13 cellular contexts compared by ENCODE assay signal in genomic region chr1:40664167-40664537, GRCh38. TPM values are rescaled to one million over a fixed set of nuclear protein-coding genes. Genes with fewer than 3 reads are reported as not detected.
A peak's percentile ranks its signal among the peaks of the same experiment; 100 is the strongest.
DNase-seq lines count a peak whose midpoint lies in the region; ATAC-seq, FAIRE-seq and TF ChIP-seq lines count a peak whose summit lies in the region.
"Had no signal": no experiment of that assay in that cellular context is flagged by ENCODE, and none has a peak within 500 bp of the region (broad histone marks: within the 10 kb centered on the region; RNA-seq: fewer than 3 reads in every experiment).

No MANE protein-coding gene starts in this region.

- peaks cover 0 to 2% of the 10 kb centered on the region in 2 donors for H3K4me1 ChIP-seq in small intestine (ENCODE audit: control insufficient read depth in 2 of 2, insufficient read depth in 1 of 2, low read depth in 1 of 2, low read length in 1 of 2)

- intact Hi-C loops in activated T-helper 1 cell treated with anti-CD3 and anti-CD28 coated beads, Interleukin-12 subunit alpha, Interleukin-12 subunit beta, Interleukin-2, Interleukin-4 antibody, amounts not matched to agents 30 ng/mL and 10 ng/mL and 1 ng/mL, durations not matched to agents 14 hours and 24 hours and 36 hours (cut with micrococcal nuclease): loop anchor here (2.0 kb wide), 1 partner anchor 131 kb away; no protein-coding TSS in a partner anchor

- H3K27me3 ChIP-seq in small intestine (ENCODE audit: control insufficient read depth in 2 of 2, insufficient read depth in 2 of 2, low read length in 2 of 2): no peaks in the 10 kb centered on the region

- no peaks in the 10 kb centered on the region for H3K36me3 Mint-ChIP-seq in activated T-helper 1 cell treated with anti-CD3 and anti-CD28 coated beads, Interleukin-12 subunit alpha, Interleukin-12 subunit beta, Interleukin-2, Interleukin-4 antibody, amounts not matched to agents 30 ng/mL and 10 ng/mL and 1 ng/mL, durations not matched to agents 14 hours and 24 hours and 36 hours (ENCODE audit: low read depth)
- no peaks in the 10 kb centered on the region for H3K36me3 Mint-ChIP-seq in nephron (ENCODE audit: low read depth)

- FAIRE-seq in small intestine (lab: Jason Lieb, UNC): no peak

- no peaks in the 10 kb centered on the region for H3K9me3 ChIP-seq in small intestine (ENCODE audit: control insufficient read depth, low read depth)

- no peak for TF ChIP-seq CTCF in nephron (IDR thresholded peaks at IDR 0.05; ENCODE audit: unreplicated experiment in 3 of 3)

- peak overlapping the region; percentile 82 for H3K4me3 Mint-ChIP-seq in activated T-helper 1 cell treated with anti-CD3 and anti-CD28 coated beads, Interleukin-12 subunit alpha, Interleukin-12 subunit beta, Interleukin-2, Interleukin-4 antibody, amounts not matched to agents 30 ng/mL and 10 ng/mL and 1 ng/mL, durations not matched to agents 14 hours and 24 hours and 36 hours
- peak overlapping the region; percentile 88 to 91 (median 89) for H3K4me3 Mint-ChIP-seq in nephron

- H3K27ac ChIP-seq in small intestine (ENCODE audit: low read depth in 1 of 2, low read length in 1 of 2): no peak overlapping the region

- whole genome bisulfite sequencing in small intestine, 3 donors: 57 to 97% (median 75%) methylated on average over 1 of the region's 1 CpG

- H3K27me3 Mint-ChIP-seq in activated T-helper 1 cell treated with anti-CD3 and anti-CD28 coated beads, Interleukin-12 subunit alpha, Interleukin-12 subunit beta, Interleukin-2, Interleukin-4 antibody, amounts not matched to agents 30 ng/mL and 10 ng/mL and 1 ng/mL, durations not matched to agents 14 hours and 24 hours and 36 hours (ENCODE audit: insufficient read depth): no peaks in the 10 kb centered on the region
- H3K27me3 Mint-ChIP-seq in nephron (ENCODE audit: low read depth): peaks cover 24% of the 10 kb centered on the region

- H3K4me1 Mint-ChIP-seq in activated T-helper 1 cell treated with anti-CD3 and anti-CD28 coated beads, Interleukin-12 subunit alpha, Interleukin-12 subunit beta, Interleukin-2, Interleukin-4 antibody, amounts not matched to agents 30 ng/mL and 10 ng/mL and 1 ng/mL, durations not matched to agents 14 hours and 24 hours and 36 hours (ENCODE audit: low read depth): peaks cover 27% of the 10 kb centered on the region
- H3K4me1 Mint-ChIP-seq in nephron: peaks cover 13% of the 10 kb centered on the region

- DNase-seq in NCI-H82 (lab: John Stamatoyannopoulos, UW) (peak; percentile 46), NCI-H82 treated with DMSO at 0.1 percent for 48 hours (lab: John Stamatoyannopoulos, UW; ENCODE audit: unreplicated experiment) (no peak), NAMALWA (ENCODE audit: low spot score) (peak; percentile 49), small intestine (no peak), anterior cingulate cortex (lab: John Stamatoyannopoulos, UW) (no peak)
- DNase-seq in activated T-helper 1 cell treated with anti-CD3 and anti-CD28 coated beads, Interleukin-12 subunit alpha, Interleukin-12 subunit beta, Interleukin-2, Interleukin-4 antibody, amounts not matched to agents 30 ng/mL and 10 ng/mL and 1 ng/mL, durations not matched to agents 14 hours and 24 hours and 36 hours (ENCODE audit: low spot score): no peak
- DNase-seq: ACHN; central memory CD4-positive, alpha-beta T cell; GDM1; islet precursor cell; SW 1271 had no signal

- no peak overlapping the region for H3K4me3 ChIP-seq in small intestine (ENCODE audit: low read depth in 1 of 2, low read length in 2 of 2)

- no peaks in the 10 kb centered on the region for H3K36me3 ChIP-seq in small intestine (ENCODE audit: control insufficient read depth in 2 of 2, insufficient read depth in 2 of 2, low read length in 2 of 2)

- H3K27ac Mint-ChIP-seq in activated T-helper 1 cell treated with anti-CD3 and anti-CD28 coated beads, Interleukin-12 subunit alpha, Interleukin-12 subunit beta, Interleukin-2, Interleukin-4 antibody, amounts not matched to agents 30 ng/mL and 10 ng/mL and 1 ng/mL, durations not matched to agents 14 hours and 24 hours and 36 hours: no peak overlapping the region
- no peak overlapping the region for H3K27ac Mint-ChIP-seq in nephron

- no peaks in the 10 kb centered on the region for H3K9me3 Mint-ChIP-seq in activated T-helper 1 cell treated with anti-CD3 and anti-CD28 coated beads, Interleukin-12 subunit alpha, Interleukin-12 subunit beta, Interleukin-2, Interleukin-4 antibody, amounts not matched to agents 30 ng/mL and 10 ng/mL and 1 ng/mL, durations not matched to agents 14 hours and 24 hours and 36 hours
- no peaks in the 10 kb centered on the region for H3K9me3 Mint-ChIP-seq in nephron

- no peak for ATAC-seq in HG02970 (IDR thresholded peaks at IDR 0.05; ENCODE audit: low FRiP score, unreplicated experiment)

RNA-seq across cellular contexts. Expression of gene RIMS3, which starts 1.3 kb away (rescaled TPM):
- 1.5 and 1.9 TPM in 2 replicates for total RNA-seq in activated T-helper 1 cell treated with anti-CD3 and anti-CD28 coated beads, Interleukin-12 subunit alpha, Interleukin-12 subunit beta, Interleukin-2, Interleukin-4 antibody, amounts not matched to agents 30 ng/mL and 10 ng/mL and 1 ng/mL, durations not matched to agents 14 hours and 24 hours and 36 hours
- 1 to 10 TPM in 1 of 3 donors, under 1 TPM in 1, not detected in 1; under 0.01 to 3.4 TPM for polyA plus RNA-seq in small intestine

RNA-seq across cellular contexts. Expression of gene NFYC, which starts 27.4 kb away (rescaled TPM):
- total RNA-seq in activated T-helper 1 cell treated with anti-CD3 and anti-CD28 coated beads, Interleukin-12 subunit alpha, Interleukin-12 subunit beta, Interleukin-2, Interleukin-4 antibody, amounts not matched to agents 30 ng/mL and 10 ng/mL and 1 ng/mL, durations not matched to agents 14 hours and 24 hours and 36 hours: 79.0 and 85.1 TPM in 2 replicates
- 10 to 100 TPM; 35.7 to 49.2 (median 35.9) TPM for polyA plus RNA-seq in small intestine

Comparison
In these comparisons a context has a peak if more than half of its experiments do, and no peak if none do; other contexts are left out.
1. DNase-seq: peak in NCI-H82 (single experiment) and NAMALWA (single experiment); none in NCI-H82 treated with DMSO at 0.1 percent for 48 hours (single experiment), activated T-helper 1 cell treated with anti-CD3 and anti-CD28 coated beads, Interleukin-12 subunit alpha, Interleukin-12 subunit beta, Interleukin-2, Interleukin-4 antibody, amounts not matched to agents 30 ng/mL and 10 ng/mL and 1 ng/mL, durations not matched to agents 14 hours and 24 hours and 36 hours (single experiment), small intestine (single experiment) and anterior cingulate cortex (0 of 58).